In the genomic region with DNA sequence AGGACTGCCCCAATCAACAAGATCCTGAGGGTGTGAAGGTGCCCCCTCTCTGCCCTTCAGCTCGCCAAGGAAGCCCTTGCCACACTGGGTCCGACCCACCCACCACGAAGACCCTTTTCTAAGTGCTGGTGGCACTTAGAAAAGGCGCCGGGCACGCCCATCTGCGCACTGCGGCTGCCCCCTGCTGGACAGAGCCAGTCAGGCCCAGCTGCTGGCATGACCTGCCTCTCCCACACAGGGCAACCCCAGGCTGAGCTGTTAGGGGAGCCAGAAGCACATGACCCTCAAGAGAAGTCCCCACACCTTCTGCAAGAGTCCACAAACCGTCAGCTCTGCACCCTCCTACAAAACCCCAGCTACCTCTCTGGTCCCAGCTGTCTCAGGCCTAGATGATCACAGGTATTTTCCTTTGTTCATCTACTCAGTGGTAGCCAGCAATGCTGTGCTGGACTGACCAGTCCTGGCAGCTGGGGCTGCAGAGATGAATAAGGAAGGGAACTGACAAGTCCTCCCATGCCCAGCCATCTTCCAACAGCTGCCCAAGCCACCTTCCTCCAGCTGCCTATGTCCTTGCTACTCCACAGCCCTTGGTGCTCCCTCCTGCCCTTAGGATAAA, we compare ENCODE assay signal across 8 cellular contexts. TPM values are rescaled to one million over a fixed set of nuclear protein-coding genes. Genes with fewer than 3 reads are reported as not detected.
DNase-seq lines count a peak whose midpoint lies in the region; ATAC-seq and TF ChIP-seq lines count a peak whose summit lies in the region.

No MANE protein-coding gene starts in this region.

- DNase-seq in BJ (ENCODE audit: low read depth) = no peak
- peak; percentile 41 for DNase-seq in H4 (ENCODE audit: low spot score)
- peak; percentile 40 to 89 for DNase-seq in NCI-H526 (lab: John Stamatoyannopoulos, UW)
- peak; percentile 89 for DNase-seq in activated CD8-positive, alpha-beta memory T cell treated with anti-CD3 and anti-CD28 coated beads for 24 hours
- DNase-seq in endodermal cell = peak; percentile 94
- DNase-seq in mucosa of descending colon = peak; percentile 66 to 80 (median 77)
- DNase-seq in stimulated activated CD8-positive, alpha-beta memory T cell treated with anti-CD3 and anti-CD28 coated beads, Interleukin-7, amount 100 ng/mL, for 1 hour (ENCODE audit: low read depth in 2 of 2) = peak; percentile 32 to 53

- no peaks in the 10 kb centered on the region for H3K9me3 Mint-ChIP-seq in endodermal cell

- CTCF ChIA-PET in BJ (lab: Yijun Ruan, JAX) = interaction anchor here (0.6 to 4.4 kb wide), 25 partner anchors 9 to 1238 kb away, joined by 3 to 31 read pairs (median 4); no protein-coding TSS in a partner anchor

- H3K36me3 ChIP-seq in BJ (ENCODE audit: control insufficient read depth, insufficient read depth, low read length) (no peaks in the 10 kb centered on the region), endodermal cell (ENCODE audit: control insufficient read depth, insufficient read depth, low read length) (no peaks in the 10 kb centered on the region), mucosa of descending colon (ENCODE audit: low read depth) (no peaks in the 10 kb centered on the region)

- intact Hi-C loops in mucosa of descending colon (cut with DNase I, micrococcal nuclease) = loop anchor here in 1 of 2 donors (5.0 kb wide), 1 partner anchor 732 kb away; no protein-coding TSS in a partner anchor

- TF ChIP-seq CTCF in BJ (IDR thresholded peaks at IDR 0.05; ENCODE audit: insufficient read depth, low read depth, low read length) (peak; percentile 97), endodermal cell (conservative IDR thresholded peaks at IDR 0.05) (peak; percentile 97), mucosa of descending colon (IDR thresholded peaks at IDR 0.05) (peak; percentile 90)

- H3K4me1 Mint-ChIP-seq in endodermal cell = peaks cover 29% of the 10 kb centered on the region

- H3K27ac Mint-ChIP-seq in endodermal cell = no peak overlapping the region

- no peak overlapping the region for H3K4me3 Mint-ChIP-seq in endodermal cell

- H3K4me1 ChIP-seq in endodermal cell (ENCODE audit: control insufficient read depth, insufficient read depth, low read length) (peaks cover 7% of the 10 kb centered on the region), mucosa of descending colon (ENCODE audit: low read depth) (no peaks in the 10 kb centered on the region)

- no peak overlapping the region for H3K27ac ChIP-seq in endodermal cell (ENCODE audit: low read depth, low read length)

- H3K27me3 ChIP-seq in BJ (ENCODE audit: control insufficient read depth, insufficient read depth, low read length) (peaks cover 9% of the 10 kb centered on the region), endodermal cell (ENCODE audit: control insufficient read depth, insufficient read depth, low read length, poor library complexity, severe bottlenecking) (no peaks in the 10 kb centered on the region)

- H3K9ac ChIP-seq in endodermal cell (ENCODE audit: extremely low read depth, low read length, poor library complexity, severe bottlenecking) = no peak overlapping the region

- H3K27me3 Mint-ChIP-seq in endodermal cell (ENCODE audit: insufficient read depth) = peaks cover 7% of the 10 kb centered on the region

- 0 to 4% methylated on average over 3 to 9 of the region's 9 CpGs for WGBS in endodermal cell (ENCODE audit: insufficient coverage in 1 of 2, insufficient read length in 1 of 2), 2 experiments

- H3K9me3 ChIP-seq in endodermal cell (ENCODE audit: control insufficient read depth, low read length) = no peaks in the 10 kb centered on the region
- H3K9me3 ChIP-seq in mucosa of descending colon = no peaks in the 10 kb centered on the region

- H3K36me3 Mint-ChIP-seq in endodermal cell (ENCODE audit: low read depth) = no peaks in the 10 kb centered on the region

- H3K4me3 ChIP-seq in BJ (ENCODE audit: low read depth, low read length) (no peak overlapping the region), endodermal cell (ENCODE audit: low read length) (no peak overlapping the region), mucosa of descending colon (no peak overlapping the region)

- POLR2A ChIA-PET in BJ (lab: Charles Lee) = no interaction called here

- peak; percentile 85 for ATAC-seq in mucosa of descending colon
- ATAC-seq in GM21423 (IDR thresholded peaks at IDR 0.05; ENCODE audit: unreplicated experiment) = no peak

RNA-seq across cellular contexts. Expression of a gene that starts 40.0 kb away (rescaled TPM):
- 4.8 and 8.9 TPM in 2 replicates for polyA plus RNA-seq in BJ (2011; rRNA removed)
- 8.5 and 12.7 TPM in 2 replicates for polyA minus RNA-seq in BJ (2011; rRNA and poly(A)+ RNA removed)
- 2.9 TPM in 2 replicates for total RNA-seq in H4 (2014; rRNA removed; shearing (Covaris generic))
- total RNA-seq in endodermal cell (1 to 10 TPM; 5.5 to 5.8 TPM), mucosa of descending colon (10 to 100 TPM; 25.6 to 42.4 (median 25.9) TPM)
- polyA plus RNA-seq in endodermal cell (2013, experiment 1 of 2) = 3.2 TPM
- 2.4 TPM for polyA plus RNA-seq in endodermal cell (2013, experiment 2 of 2)
